ENCODE assay signal across 1 cellular context in the genomic region with DNA sequence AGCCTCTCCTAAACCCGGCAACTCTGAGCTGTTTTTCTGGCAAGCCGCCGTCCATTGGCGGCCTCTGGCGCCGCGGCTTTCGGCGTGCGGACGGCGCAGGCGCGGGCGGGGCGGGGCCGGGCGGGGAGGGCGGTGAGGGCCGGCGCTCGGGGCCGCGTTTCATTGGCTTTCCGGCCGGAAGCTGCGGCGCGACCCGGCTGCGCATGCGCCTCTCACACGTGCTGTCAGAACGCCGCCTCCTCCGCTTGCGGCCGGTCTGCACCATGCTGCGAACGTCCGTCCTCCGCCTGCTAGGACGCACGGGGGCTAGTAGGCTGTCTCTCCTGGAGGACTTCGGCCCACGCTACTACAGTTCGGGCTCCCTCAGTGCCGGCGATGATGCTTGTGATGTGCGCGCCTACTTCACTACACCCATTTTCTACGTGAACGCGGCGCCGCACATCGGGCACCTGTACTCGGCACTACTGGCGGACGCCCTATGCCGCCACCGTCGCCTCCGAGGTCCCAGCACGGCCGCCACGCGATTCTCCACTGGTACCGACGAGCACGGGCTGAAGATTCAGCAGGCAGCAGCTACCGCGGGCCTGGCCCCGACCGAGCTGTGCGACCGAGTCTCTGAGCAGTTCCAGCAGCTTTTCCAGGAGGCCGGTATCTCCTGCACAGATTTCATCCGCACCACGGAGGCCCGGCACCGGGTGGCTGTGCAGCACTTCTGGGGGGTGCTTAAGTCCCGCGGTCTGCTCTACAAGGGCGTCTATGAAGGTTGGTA.
TF ChIP-seq lines count a peak whose summit lies in the region.

MARS2 (plus strand) TSS at position 227 of the 769 bp plus-strand sequence; CDS start at position 264, 37 bp downstream.

TF ChIP-seq in HepG2, 621 proteins besides CTCF, POLR2A, EP300 and RAD21 (continued from another document and continues in another):
- TF ChIP-seq, protein P1, sequence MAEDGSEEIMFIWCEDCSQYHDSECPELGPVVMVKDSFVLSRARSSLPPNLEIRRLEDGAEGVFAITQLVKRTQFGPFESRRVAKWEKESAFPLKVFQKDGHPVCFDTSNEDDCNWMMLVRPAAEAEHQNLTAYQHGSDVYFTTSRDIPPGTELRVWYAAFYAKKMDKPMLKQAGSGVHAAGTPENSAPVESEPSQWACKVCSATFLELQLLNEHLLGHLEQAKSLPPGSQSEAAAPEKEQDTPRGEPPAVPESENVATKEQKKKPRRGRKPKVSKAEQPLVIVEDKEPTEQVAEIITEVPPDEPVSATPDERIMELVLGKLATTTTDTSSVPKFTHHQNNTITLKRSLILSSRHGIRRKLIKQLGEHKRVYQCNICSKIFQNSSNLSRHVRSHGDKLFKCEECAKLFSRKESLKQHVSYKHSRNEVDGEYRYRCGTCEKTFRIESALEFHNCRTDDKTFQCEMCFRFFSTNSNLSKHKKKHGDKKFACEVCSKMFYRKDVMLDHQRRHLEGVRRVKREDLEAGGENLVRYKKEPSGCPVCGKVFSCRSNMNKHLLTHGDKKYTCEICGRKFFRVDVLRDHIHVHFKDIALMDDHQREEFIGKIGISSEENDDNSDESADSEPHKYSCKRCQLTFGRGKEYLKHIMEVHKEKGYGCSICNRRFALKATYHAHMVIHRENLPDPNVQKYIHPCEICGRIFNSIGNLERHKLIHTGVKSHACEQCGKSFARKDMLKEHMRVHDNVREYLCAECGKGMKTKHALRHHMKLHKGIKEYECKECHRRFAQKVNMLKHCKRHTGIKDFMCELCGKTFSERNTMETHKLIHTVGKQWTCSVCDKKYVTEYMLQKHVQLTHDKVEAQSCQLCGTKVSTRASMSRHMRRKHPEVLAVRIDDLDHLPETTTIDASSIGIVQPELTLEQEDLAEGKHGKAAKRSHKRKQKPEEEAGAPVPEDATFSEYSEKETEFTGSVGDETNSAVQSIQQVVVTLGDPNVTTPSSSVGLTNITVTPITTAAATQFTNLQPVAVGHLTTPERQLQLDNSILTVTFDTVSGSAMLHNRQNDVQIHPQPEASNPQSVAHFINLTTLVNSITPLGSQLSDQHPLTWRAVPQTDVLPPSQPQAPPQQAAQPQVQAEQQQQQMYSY (CRISPR knock-in tag; IDR thresholded peaks at IDR 0.05) = no peak; the same call in 1 of the 2 replicates
- TF ChIP-seq ZNF205 (CRISPR knock-in tag; IDR thresholded peaks at IDR 0.05) = no peak; the same call in 1 of the 2 replicates
- peak; percentile 86 for TF ChIP-seq ZFY (CRISPR knock-in tag; IDR thresholded peaks at IDR 0.05)
- TF ChIP-seq HOXA9 (CRISPR knock-in tag; IDR thresholded peaks at IDR 0.05; ENCODE audit: borderline replicate concordance) = peak; percentile 19; the same call in 1 of the 2 replicates
- TF ChIP-seq, protein P2, sequence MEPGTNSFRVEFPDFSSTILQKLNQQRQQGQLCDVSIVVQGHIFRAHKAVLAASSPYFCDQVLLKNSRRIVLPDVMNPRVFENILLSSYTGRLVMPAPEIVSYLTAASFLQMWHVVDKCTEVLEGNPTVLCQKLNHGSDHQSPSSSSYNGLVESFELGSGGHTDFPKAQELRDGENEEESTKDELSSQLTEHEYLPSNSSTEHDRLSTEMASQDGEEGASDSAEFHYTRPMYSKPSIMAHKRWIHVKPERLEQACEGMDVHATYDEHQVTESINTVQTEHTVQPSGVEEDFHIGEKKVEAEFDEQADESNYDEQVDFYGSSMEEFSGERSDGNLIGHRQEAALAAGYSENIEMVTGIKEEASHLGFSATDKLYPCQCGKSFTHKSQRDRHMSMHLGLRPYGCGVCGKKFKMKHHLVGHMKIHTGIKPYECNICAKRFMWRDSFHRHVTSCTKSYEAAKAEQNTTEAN (CRISPR knock-in tag; conservative IDR thresholded peaks at IDR 0.05) = peak; percentile 38; the same call in 1 of the 2 replicates
- no peak for TF ChIP-seq MLLT10 (CRISPR knock-in tag; IDR thresholded peaks at IDR 0.05)
- peak; percentile 52; the same call in 1 of the 2 replicates for TF ChIP-seq NR2C2 (CRISPR knock-in tag; IDR thresholded peaks at IDR 0.05; ENCODE audit: borderline replicate concordance)
- TF ChIP-seq, protein P3, sequence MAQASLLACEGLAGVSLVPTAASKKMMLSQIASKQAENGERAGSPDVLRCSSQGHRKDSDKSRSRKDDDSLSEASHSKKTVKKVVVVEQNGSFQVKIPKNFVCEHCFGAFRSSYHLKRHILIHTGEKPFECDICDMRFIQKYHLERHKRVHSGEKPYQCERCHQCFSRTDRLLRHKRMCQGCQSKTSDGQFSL (CRISPR knock-in tag; IDR thresholded peaks at IDR 0.05) = 0 out of 2 replicates have a peak, but pooled peaks have one; percentile 18
- no peak for TF ChIP-seq ZKSCAN5 (CRISPR knock-in tag; IDR thresholded peaks at IDR 0.05)
- TF ChIP-seq ZNF747 (CRISPR knock-in tag; IDR thresholded peaks at IDR 0.05; ENCODE audit: borderline replicate concordance) = no peak; the same call in 1 of the 2 replicates
- peak; percentile 75; the same call in 1 of the 2 replicates for TF ChIP-seq CHCHD3 (CRISPR knock-in tag; IDR thresholded peaks at IDR 0.05)
- peak; percentile 76 for TF ChIP-seq ELF1 (CRISPR knock-in tag; IDR thresholded peaks at IDR 0.05)
- peak; percentile 96 for TF ChIP-seq PHF8 (CRISPR knock-in tag; IDR thresholded peaks at IDR 0.05)
- peak; percentile 43 for TF ChIP-seq PITX1 (CRISPR knock-in tag; IDR thresholded peaks at IDR 0.05)
- peak; percentile 65 for TF ChIP-seq YEATS2 (CRISPR knock-in tag; IDR thresholded peaks at IDR 0.05; ENCODE audit: borderline replicate concordance)
- no peak for TF ChIP-seq ZNF530 (CRISPR knock-in tag; IDR thresholded peaks at IDR 0.05; ENCODE audit: low read depth)
- peak; percentile 16 for TF ChIP-seq XRCC5 (optimal IDR thresholded peaks at IDR 0.05; ENCODE audit: low read length)
- TF ChIP-seq ZNF7 (CRISPR knock-in tag; IDR thresholded peaks at IDR 0.05) = no peak
- TF ChIP-seq ZNF773 (CRISPR knock-in tag; IDR thresholded peaks at IDR 0.05; ENCODE audit: borderline replicate concordance) = no peak
- TF ChIP-seq ZFP36L1 (CRISPR knock-in tag; IDR thresholded peaks at IDR 0.05) = peak; percentile 15; the same call in 1 of the 2 replicates
- peak; percentile 87 for TF ChIP-seq BORCS8-MEF2B (CRISPR knock-in tag; IDR thresholded peaks at IDR 0.05)
- no peak for TF ChIP-seq ZNF720 (CRISPR knock-in tag; IDR thresholded peaks at IDR 0.05)
- TF ChIP-seq NFE2L1 (CRISPR knock-in tag; IDR thresholded peaks at IDR 0.05; ENCODE audit: borderline replicate concordance) = no peak
- TF ChIP-seq CAMTA2 (CRISPR knock-in tag; IDR thresholded peaks at IDR 0.05; ENCODE audit: borderline replicate concordance) = peak; percentile 60; the same call in 1 of the 2 replicates
- TF ChIP-seq TARDBP (CRISPR knock-in tag; IDR thresholded peaks at IDR 0.05) = no peak
- TF ChIP-seq ZNF441 (CRISPR knock-in tag; IDR thresholded peaks at IDR 0.05; ENCODE audit: borderline replicate concordance) = 0 out of 2 replicates have a peak, but pooled peaks have one; percentile 47
- no peak; the same call in 1 of the 2 replicates for TF ChIP-seq ZNF430 (CRISPR knock-in tag; IDR thresholded peaks at IDR 0.05)
- TF ChIP-seq DDIT3 (CRISPR knock-in tag; IDR thresholded peaks at IDR 0.05) = no peak
- TF ChIP-seq MYPOP (CRISPR knock-in tag; IDR thresholded peaks at IDR 0.05) = peak; percentile 66; the same call in 1 of the 2 replicates
- TF ChIP-seq, protein P4, sequence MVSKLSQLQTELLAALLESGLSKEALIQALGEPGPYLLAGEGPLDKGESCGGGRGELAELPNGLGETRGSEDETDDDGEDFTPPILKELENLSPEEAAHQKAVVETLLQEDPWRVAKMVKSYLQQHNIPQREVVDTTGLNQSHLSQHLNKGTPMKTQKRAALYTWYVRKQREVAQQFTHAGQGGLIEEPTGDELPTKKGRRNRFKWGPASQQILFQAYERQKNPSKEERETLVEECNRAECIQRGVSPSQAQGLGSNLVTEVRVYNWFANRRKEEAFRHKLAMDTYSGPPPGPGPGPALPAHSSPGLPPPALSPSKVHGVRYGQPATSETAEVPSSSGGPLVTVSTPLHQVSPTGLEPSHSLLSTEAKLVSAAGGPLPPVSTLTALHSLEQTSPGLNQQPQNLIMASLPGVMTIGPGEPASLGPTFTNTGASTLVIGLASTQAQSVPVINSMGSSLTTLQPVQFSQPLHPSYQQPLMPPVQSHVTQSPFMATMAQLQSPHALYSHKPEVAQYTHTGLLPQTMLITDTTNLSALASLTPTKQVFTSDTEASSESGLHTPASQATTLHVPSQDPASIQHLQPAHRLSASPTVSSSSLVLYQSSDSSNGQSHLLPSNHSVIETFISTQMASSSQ (IDR thresholded peaks at IDR 0.05; ENCODE audit: low read depth) = no peak
- TF ChIP-seq, protein P4 (CRISPR knock-in tag; IDR thresholded peaks at IDR 0.05; ENCODE audit: borderline replicate concordance) = peak; percentile 52; the same call in 1 of the 2 replicates
- peak; percentile 60 for TF ChIP-seq TBX2 (CRISPR knock-in tag; IDR thresholded peaks at IDR 0.05; ENCODE audit: borderline replicate concordance)
- TF ChIP-seq IRF1 (CRISPR knock-in tag; IDR thresholded peaks at IDR 0.05; ENCODE audit: low read depth) = no peak
- no peak for TF ChIP-seq STAT5B (CRISPR knock-in tag; IDR thresholded peaks at IDR 0.05)
- TF ChIP-seq, protein P5, sequence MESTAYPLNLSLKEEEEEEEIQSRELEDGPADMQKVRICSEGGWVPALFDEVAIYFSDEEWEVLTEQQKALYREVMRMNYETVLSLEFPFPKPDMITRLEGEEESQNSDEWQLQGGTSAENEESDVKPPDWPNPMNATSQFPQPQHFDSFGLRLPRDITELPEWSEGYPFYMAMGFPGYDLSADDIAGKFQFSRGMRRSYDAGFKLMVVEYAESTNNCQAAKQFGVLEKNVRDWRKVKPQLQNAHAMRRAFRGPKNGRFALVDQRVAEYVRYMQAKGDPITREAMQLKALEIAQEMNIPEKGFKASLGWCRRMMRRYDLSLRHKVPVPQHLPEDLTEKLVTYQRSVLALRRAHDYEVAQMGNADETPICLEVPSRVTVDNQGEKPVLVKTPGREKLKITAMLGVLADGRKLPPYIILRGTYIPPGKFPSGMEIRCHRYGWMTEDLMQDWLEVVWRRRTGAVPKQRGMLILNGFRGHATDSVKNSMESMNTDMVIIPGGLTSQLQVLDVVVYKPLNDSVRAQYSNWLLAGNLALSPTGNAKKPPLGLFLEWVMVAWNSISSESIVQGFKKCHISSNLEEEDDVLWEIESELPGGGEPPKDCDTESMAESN (CRISPR knock-in tag; conservative IDR thresholded peaks at IDR 0.05) = peak; percentile 97
- peak; percentile 80; the same call in 1 of the 2 replicates for TF ChIP-seq ZNF274 (CRISPR knock-in tag; IDR thresholded peaks at IDR 0.05)
- no peak; the same call in 1 of the 2 replicates for TF ChIP-seq PHF20 (CRISPR knock-in tag; IDR thresholded peaks at IDR 0.05)
- no peak for TF ChIP-seq SMC3 (IDR thresholded peaks at IDR 0.05; ENCODE audit: low read length)
- TF ChIP-seq, protein P6, sequence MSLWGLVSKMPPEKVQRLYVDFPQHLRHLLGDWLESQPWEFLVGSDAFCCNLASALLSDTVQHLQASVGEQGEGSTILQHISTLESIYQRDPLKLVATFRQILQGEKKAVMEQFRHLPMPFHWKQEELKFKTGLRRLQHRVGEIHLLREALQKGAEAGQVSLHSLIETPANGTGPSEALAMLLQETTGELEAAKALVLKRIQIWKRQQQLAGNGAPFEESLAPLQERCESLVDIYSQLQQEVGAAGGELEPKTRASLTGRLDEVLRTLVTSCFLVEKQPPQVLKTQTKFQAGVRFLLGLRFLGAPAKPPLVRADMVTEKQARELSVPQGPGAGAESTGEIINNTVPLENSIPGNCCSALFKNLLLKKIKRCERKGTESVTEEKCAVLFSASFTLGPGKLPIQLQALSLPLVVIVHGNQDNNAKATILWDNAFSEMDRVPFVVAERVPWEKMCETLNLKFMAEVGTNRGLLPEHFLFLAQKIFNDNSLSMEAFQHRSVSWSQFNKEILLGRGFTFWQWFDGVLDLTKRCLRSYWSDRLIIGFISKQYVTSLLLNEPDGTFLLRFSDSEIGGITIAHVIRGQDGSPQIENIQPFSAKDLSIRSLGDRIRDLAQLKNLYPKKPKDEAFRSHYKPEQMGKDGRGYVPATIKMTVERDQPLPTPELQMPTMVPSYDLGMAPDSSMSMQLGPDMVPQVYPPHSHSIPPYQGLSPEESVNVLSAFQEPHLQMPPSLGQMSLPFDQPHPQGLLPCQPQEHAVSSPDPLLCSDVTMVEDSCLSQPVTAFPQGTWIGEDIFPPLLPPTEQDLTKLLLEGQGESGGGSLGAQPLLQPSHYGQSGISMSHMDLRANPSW (CRISPR knock-in tag; IDR thresholded peaks at IDR 0.05; ENCODE audit: borderline replicate concordance) = 0 out of 2 replicates have a peak, but pooled peaks have one; percentile 52
- TF ChIP-seq TSC22D2 (CRISPR knock-in tag; IDR thresholded peaks at IDR 0.05; ENCODE audit: borderline replicate concordance) = no peak
- peak; percentile 41; the same call in 1 of the 2 replicates for TF ChIP-seq ZNF510 (CRISPR knock-in tag; IDR thresholded peaks at IDR 0.05; ENCODE audit: low read depth)
